ENCODE assay signal across 1 cellular context in genomic region chr7:36084485-36085091, GRCh38.
TF ChIP-seq lines count a peak whose summit lies in the region.

No MANE protein-coding gene starts in this region.

TF ChIP-seq in K562, 482 proteins besides CTCF, POLR2A, EP300 and RAD21 (continued from another document):
- TF ChIP-seq, protein P1, sequence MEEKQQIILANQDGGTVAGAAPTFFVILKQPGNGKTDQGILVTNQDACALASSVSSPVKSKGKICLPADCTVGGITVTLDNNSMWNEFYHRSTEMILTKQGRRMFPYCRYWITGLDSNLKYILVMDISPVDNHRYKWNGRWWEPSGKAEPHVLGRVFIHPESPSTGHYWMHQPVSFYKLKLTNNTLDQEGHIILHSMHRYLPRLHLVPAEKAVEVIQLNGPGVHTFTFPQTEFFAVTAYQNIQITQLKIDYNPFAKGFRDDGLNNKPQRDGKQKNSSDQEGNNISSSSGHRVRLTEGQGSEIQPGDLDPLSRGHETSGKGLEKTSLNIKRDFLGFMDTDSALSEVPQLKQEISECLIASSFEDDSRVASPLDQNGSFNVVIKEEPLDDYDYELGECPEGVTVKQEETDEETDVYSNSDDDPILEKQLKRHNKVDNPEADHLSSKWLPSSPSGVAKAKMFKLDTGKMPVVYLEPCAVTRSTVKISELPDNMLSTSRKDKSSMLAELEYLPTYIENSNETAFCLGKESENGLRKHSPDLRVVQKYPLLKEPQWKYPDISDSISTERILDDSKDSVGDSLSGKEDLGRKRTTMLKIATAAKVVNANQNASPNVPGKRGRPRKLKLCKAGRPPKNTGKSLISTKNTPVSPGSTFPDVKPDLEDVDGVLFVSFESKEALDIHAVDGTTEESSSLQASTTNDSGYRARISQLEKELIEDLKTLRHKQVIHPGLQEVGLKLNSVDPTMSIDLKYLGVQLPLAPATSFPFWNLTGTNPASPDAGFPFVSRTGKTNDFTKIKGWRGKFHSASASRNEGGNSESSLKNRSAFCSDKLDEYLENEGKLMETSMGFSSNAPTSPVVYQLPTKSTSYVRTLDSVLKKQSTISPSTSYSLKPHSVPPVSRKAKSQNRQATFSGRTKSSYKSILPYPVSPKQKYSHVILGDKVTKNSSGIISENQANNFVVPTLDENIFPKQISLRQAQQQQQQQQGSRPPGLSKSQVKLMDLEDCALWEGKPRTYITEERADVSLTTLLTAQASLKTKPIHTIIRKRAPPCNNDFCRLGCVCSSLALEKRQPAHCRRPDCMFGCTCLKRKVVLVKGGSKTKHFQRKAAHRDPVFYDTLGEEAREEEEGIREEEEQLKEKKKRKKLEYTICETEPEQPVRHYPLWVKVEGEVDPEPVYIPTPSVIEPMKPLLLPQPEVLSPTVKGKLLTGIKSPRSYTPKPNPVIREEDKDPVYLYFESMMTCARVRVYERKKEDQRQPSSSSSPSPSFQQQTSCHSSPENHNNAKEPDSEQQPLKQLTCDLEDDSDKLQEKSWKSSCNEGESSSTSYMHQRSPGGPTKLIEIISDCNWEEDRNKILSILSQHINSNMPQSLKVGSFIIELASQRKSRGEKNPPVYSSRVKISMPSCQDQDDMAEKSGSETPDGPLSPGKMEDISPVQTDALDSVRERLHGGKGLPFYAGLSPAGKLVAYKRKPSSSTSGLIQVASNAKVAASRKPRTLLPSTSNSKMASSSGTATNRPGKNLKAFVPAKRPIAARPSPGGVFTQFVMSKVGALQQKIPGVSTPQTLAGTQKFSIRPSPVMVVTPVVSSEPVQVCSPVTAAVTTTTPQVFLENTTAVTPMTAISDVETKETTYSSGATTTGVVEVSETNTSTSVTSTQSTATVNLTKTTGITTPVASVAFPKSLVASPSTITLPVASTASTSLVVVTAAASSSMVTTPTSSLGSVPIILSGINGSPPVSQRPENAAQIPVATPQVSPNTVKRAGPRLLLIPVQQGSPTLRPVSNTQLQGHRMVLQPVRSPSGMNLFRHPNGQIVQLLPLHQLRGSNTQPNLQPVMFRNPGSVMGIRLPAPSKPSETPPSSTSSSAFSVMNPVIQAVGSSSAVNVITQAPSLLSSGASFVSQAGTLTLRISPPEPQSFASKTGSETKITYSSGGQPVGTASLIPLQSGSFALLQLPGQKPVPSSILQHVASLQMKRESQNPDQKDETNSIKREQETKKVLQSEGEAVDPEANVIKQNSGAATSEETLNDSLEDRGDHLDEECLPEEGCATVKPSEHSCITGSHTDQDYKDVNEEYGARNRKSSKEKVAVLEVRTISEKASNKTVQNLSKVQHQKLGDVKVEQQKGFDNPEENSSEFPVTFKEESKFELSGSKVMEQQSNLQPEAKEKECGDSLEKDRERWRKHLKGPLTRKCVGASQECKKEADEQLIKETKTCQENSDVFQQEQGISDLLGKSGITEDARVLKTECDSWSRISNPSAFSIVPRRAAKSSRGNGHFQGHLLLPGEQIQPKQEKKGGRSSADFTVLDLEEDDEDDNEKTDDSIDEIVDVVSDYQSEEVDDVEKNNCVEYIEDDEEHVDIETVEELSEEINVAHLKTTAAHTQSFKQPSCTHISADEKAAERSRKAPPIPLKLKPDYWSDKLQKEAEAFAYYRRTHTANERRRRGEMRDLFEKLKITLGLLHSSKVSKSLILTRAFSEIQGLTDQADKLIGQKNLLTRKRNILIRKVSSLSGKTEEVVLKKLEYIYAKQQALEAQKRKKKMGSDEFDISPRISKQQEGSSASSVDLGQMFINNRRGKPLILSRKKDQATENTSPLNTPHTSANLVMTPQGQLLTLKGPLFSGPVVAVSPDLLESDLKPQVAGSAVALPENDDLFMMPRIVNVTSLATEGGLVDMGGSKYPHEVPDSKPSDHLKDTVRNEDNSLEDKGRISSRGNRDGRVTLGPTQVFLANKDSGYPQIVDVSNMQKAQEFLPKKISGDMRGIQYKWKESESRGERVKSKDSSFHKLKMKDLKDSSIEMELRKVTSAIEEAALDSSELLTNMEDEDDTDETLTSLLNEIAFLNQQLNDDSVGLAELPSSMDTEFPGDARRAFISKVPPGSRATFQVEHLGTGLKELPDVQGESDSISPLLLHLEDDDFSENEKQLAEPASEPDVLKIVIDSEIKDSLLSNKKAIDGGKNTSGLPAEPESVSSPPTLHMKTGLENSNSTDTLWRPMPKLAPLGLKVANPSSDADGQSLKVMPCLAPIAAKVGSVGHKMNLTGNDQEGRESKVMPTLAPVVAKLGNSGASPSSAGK (IDR thresholded peaks at IDR 0.05), result peak; percentile 72
- TF ChIP-seq, protein P2, sequence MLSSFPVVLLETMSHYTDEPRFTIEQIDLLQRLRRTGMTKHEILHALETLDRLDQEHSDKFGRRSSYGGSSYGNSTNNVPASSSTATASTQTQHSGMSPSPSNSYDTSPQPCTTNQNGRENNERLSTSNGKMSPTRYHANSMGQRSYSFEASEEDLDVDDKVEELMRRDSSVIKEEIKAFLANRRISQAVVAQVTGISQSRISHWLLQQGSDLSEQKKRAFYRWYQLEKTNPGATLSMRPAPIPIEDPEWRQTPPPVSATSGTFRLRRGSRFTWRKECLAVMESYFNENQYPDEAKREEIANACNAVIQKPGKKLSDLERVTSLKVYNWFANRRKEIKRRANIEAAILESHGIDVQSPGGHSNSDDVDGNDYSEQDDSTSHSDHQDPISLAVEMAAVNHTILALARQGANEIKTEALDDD (IDR thresholded peaks at IDR 0.05), result no peak
- TF ChIP-seq BHLHE40 (IDR thresholded peaks at IDR 0.05; ENCODE audit: low read length) (peak; percentile 61; the same call in 1 of the 2 replicates), ZBTB33 (CRISPR knock-in tag; IDR thresholded peaks at IDR 0.05) (peak; percentile 51), L3MBTL2 (IDR thresholded peaks at IDR 0.05) (peak; percentile 89), SMC3 (conservative IDR thresholded peaks at IDR 0.05; ENCODE audit: insufficient read depth, low read depth, low read length) (0 out of 2 replicates have a peak, but pooled peaks have one; percentile 16), FOXJ2 (tag; IDR thresholded peaks at IDR 0.05) (no peak), ZEB2 (IDR thresholded peaks at IDR 0.05) (0 out of 2 replicates have a peak, but pooled peaks have one; percentile 19), SREBF2 (CRISPR knock-in tag; IDR thresholded peaks at IDR 0.05) (no peak), TFAP4 (CRISPR knock-in tag; IDR thresholded peaks at IDR 0.05; ENCODE audit: borderline replicate concordance) (peak; percentile 73; the same call in 1 of the 2 replicates)
- TF ChIP-seq, protein P3, sequence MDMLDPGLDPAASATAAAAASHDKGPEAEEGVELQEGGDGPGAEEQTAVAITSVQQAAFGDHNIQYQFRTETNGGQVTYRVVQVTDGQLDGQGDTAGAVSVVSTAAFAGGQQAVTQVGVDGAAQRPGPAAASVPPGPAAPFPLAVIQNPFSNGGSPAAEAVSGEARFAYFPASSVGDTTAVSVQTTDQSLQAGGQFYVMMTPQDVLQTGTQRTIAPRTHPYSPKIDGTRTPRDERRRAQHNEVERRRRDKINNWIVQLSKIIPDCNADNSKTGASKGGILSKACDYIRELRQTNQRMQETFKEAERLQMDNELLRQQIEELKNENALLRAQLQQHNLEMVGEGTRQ (CRISPR knock-in tag; IDR thresholded peaks at IDR 0.05), result peak; percentile 45; the same call in 1 of the 2 replicates
